ENCODE assay signal across 8 cellular contexts in genomic region chr10:126905776-126906703, GRCh38.
A peak's percentile ranks its signal among the peaks of the same experiment; 100 is the strongest.
DNase-seq lines count a peak whose midpoint lies in the region; ATAC-seq and TF ChIP-seq lines count a peak whose summit lies in the region.

No MANE protein-coding gene starts in this region.

- no peak for ATAC-seq in HG02571 (IDR thresholded peaks at IDR 0.05; ENCODE audit: unreplicated experiment)

- no peaks in the 10 kb centered on the region for H3F3A ChIP-seq in MM.1S (ENCODE audit: insufficient read depth, low read length)

- no peaks in the 10 kb centered on the region for H4K20me1 ChIP-seq in MM.1S (ENCODE audit: insufficient read depth, low read length)

- H3K27ac ChIP-seq in 22Rv1, result peak overlapping the region; percentile 71
- peak overlapping the region; percentile 43 to 53 for H3K27ac ChIP-seq in mucosa of rectum (ENCODE audit: low read depth in 2 of 2, low read length in 2 of 2)
- H3K27ac ChIP-seq in MM.1S (ENCODE audit: low read length), result no peak overlapping the region

- DNase-seq in LNCaP clone FGC (ENCODE audit: low read depth) (no peak), epithelial cell of esophagus (ENCODE audit: low read depth) (peak; percentile 24), COLO829 (ENCODE audit: low spot score) (no peak), MM.1S (no peak)
- DNase-seq in stimulated activated CD4-positive, alpha-beta T cell treated with anti-CD3 and anti-CD28 coated beads, Interleukin-2, amount 100 ng/mL, for 24 hours, result no peak

- TF ChIP-seq CTCF in 22Rv1 (IDR thresholded peaks at IDR 0.05) (no peak), LNCaP clone FGC (IDR thresholded peaks at IDR 0.05; ENCODE audit: control insufficient read depth, extremely low read depth, insufficient read depth) (no peak), epithelial cell of esophagus (IDR thresholded peaks at IDR 0.05; ENCODE audit: insufficient read depth, low read depth, low read length, missing control alignments) (no peak), MM.1S (IDR thresholded peaks at IDR 0.05; ENCODE audit: low read length) (no peak)

- H2AFZ ChIP-seq in MM.1S (ENCODE audit: low read length), result no peak overlapping the region

- H3K36me3 ChIP-seq in mucosa of rectum (ENCODE audit: control insufficient read depth in 2 of 2, insufficient read depth in 2 of 2, low read length in 2 of 2), result no peaks in the 10 kb centered on the region
- H3K36me3 ChIP-seq in MM.1S (replicated peaks; ENCODE audit: insufficient read depth, low read length), result no peaks in the 10 kb centered on the region

- H3K79me2 ChIP-seq in MM.1S (ENCODE audit: low read length), result no peaks in the 10 kb centered on the region

- no peaks in the 10 kb centered on the region for H3K27me3 ChIP-seq in mucosa of rectum (ENCODE audit: control insufficient read depth in 2 of 2, insufficient read depth in 2 of 2, low read length in 2 of 2)
- no peaks in the 10 kb centered on the region for H3K27me3 ChIP-seq in MM.1S (replicated peaks; ENCODE audit: insufficient read depth, low read length)

- H3K4me3 ChIP-seq in LNCaP clone FGC (ENCODE audit: low read depth, low read length) (peak overlapping the region; percentile 75), epithelial cell of esophagus (ENCODE audit: low read length) (peak overlapping the region; percentile 66), mucosa of rectum (ENCODE audit: low read length in 2 of 2) (peak overlapping the region; percentile 66 to 71), MM.1S (ENCODE audit: low read length) (no peak overlapping the region)

- H3K9me3 ChIP-seq in mucosa of rectum (ENCODE audit: control insufficient read depth in 2 of 2, low read length in 2 of 2), result no peaks in the 10 kb centered on the region
- no peaks in the 10 kb centered on the region for H3K9me3 ChIP-seq in MM.1S (replicated peaks; ENCODE audit: insufficient read depth, low read length)

- H3K9me2 ChIP-seq in MM.1S (replicated peaks; ENCODE audit: insufficient read depth, low read length), result no peaks in the 10 kb centered on the region

- peaks cover 5 to 7% of the 10 kb centered on the region in 2 donors for H3K4me1 ChIP-seq in mucosa of rectum (ENCODE audit: control insufficient read depth in 2 of 2, insufficient read depth in 2 of 2, low read length in 2 of 2)
- H3K4me1 ChIP-seq in MM.1S (ENCODE audit: low read length), result no peaks in the 10 kb centered on the region

- H3K9ac ChIP-seq in mucosa of rectum (ENCODE audit: low read depth in 1 of 2, low read length in 2 of 2), result peak overlapping the region; percentile 41 to 77
- no peak overlapping the region for H3K9ac ChIP-seq in MM.1S (ENCODE audit: low read length)

- H3K4me2 ChIP-seq in MM.1S (ENCODE audit: low read depth, low read length), result no peak overlapping the region
